ENCODE assay signal across 1 cellular context in the genomic region with DNA sequence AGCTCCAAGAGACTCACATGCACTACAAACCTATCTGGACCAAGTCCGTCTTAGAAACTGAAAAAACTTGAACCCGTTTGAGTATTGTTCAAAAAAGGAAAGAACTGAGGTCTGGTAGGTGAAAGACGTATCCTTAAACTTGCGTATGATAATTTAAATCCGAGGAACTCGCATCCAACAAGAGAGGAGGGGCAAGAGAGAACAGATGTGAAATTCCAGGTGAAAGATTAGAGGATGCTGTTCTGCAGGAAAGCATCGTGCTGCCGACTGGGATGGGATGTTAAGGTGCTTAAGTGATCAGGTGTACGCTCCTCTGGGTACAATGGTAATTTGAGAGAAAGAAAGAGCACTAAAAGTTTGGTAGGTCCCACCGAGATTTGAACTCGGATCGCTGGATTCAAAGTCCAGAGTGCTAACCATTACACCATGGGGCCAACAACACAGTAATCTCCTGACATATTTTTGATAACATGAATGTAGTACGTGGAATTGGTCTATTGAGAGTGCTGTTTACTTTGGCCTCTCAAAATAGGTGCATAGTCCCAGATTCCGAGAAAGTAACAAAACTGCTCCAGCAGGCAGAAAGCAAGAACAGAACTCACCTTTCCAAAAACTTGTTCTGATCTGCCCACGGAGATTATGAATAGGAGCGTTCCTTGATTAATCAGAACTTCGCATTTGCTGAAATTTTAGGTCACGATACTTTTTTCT.
TF ChIP-seq lines count a peak whose summit lies in the region.

No MANE protein-coding gene starts in this region.

TF ChIP-seq in K562, 482 proteins besides CTCF, POLR2A, EP300 and RAD21 (continued from another document and continues in another):
- TF ChIP-seq, protein P1, sequence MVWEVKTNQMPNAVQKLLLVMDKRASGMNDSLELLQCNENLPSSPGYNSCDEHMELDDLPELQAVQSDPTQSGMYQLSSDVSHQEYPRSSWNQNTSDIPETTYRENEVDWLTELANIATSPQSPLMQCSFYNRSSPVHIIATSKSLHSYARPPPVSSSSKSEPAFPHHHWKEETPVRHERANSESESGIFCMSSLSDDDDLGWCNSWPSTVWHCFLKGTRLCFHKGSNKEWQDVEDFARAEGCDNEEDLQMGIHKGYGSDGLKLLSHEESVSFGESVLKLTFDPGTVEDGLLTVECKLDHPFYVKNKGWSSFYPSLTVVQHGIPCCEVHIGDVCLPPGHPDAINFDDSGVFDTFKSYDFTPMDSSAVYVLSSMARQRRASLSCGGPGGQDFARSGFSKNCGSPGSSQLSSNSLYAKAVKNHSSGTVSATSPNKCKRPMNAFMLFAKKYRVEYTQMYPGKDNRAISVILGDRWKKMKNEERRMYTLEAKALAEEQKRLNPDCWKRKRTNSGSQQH (CRISPR knock-in tag; IDR thresholded peaks at IDR 0.05) = peak; percentile 83; the same call in 1 of the 2 replicates
- 0 out of 2 replicates have a peak, but pooled peaks have one; percentile 80 for TF ChIP-seq FOXK1 (CRISPR knock-in tag; IDR thresholded peaks at IDR 0.05; ENCODE audit: borderline replicate concordance)
- TF ChIP-seq CBFA2T3 (IDR thresholded peaks at IDR 0.05) = 0 out of 2 replicates have a peak, but pooled peaks have one; percentile 15
- TF ChIP-seq NR2C2 (CRISPR knock-in tag; IDR thresholded peaks at IDR 0.05) = peak; percentile 51; the same call in 1 of the 2 replicates
- TF ChIP-seq NR2C2 (tag; IDR thresholded peaks at IDR 0.05) = 0 out of 2 replicates have a peak, but pooled peaks have one; percentile 1
- TF ChIP-seq RB1 (IDR thresholded peaks at IDR 0.05; ENCODE audit: low read depth) = 0 out of 2 replicates have a peak, but pooled peaks have one; percentile 48
- TF ChIP-seq TOE1 (IDR thresholded peaks at IDR 0.05; ENCODE audit: borderline replicate concordance) = peak; percentile 11; the same call in 1 of the 2 replicates
- TF ChIP-seq TOE1 (CRISPR knock-in tag; IDR thresholded peaks at IDR 0.05; ENCODE audit: borderline replicate concordance, low read depth) = no peak
- TF ChIP-seq DACH1 (IDR thresholded peaks at IDR 0.05; ENCODE audit: partially characterized antibody) = peak; percentile 91
- TF ChIP-seq CBX3 (IDR thresholded peaks at IDR 0.05; ENCODE audit: borderline replicate concordance in 1 of 2, low read length in 2 of 2) = peak in 1 of 2 experiments; percentile 37; a peak in 1 of 3 replicates
- TF ChIP-seq HES1 (IDR thresholded peaks at IDR 0.05; ENCODE audit: low read depth) = peak; percentile 74
- TF ChIP-seq ZNF3 (CRISPR knock-in tag; IDR thresholded peaks at IDR 0.05) = no peak
- no peak for TF ChIP-seq ERF (CRISPR knock-in tag; IDR thresholded peaks at IDR 0.05)
- no peak for TF ChIP-seq PRPF4 (IDR thresholded peaks at IDR 0.05; ENCODE audit: insufficient read depth, low read depth, low read length, poor library complexity, severe bottlenecking)
- peak; percentile 87 for TF ChIP-seq BCOR (IDR thresholded peaks at IDR 0.05)
- peak; percentile 53 for TF ChIP-seq DPF2 (IDR thresholded peaks at IDR 0.05)
- TF ChIP-seq, protein P2, sequence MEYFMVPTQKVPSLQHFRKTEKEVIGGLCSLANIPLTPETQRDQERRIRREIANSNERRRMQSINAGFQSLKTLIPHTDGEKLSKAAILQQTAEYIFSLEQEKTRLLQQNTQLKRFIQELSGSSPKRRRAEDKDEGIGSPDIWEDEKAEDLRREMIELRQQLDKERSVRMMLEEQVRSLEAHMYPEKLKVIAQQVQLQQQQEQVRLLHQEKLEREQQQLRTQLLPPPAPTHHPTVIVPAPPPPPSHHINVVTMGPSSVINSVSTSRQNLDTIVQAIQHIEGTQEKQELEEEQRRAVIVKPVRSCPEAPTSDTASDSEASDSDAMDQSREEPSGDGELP (CRISPR knock-in tag; IDR thresholded peaks at IDR 0.05; ENCODE audit: borderline replicate concordance) = peak; percentile 54; the same call in 1 of the 2 replicates
- TF ChIP-seq BDP1 (IDR thresholded peaks at IDR 0.05; ENCODE audit: insufficient read depth, insufficient read length) = peak; percentile 50
- peak; percentile 96 for TF ChIP-seq POLR2H (tag; IDR thresholded peaks at IDR 0.05; ENCODE audit: low read depth)
- TF ChIP-seq PKNOX1 (IDR thresholded peaks at IDR 0.05) = peak; percentile 4; the same call in 1 of the 2 replicates
- TF ChIP-seq PHB2 (IDR thresholded peaks at IDR 0.05; ENCODE audit: low read depth) = peak; percentile 49; the same call in 1 of the 2 replicates
- TF ChIP-seq ZKSCAN1 (IDR thresholded peaks at IDR 0.05; ENCODE audit: low read depth, low read length) = no peak
- TF ChIP-seq, protein P3, sequence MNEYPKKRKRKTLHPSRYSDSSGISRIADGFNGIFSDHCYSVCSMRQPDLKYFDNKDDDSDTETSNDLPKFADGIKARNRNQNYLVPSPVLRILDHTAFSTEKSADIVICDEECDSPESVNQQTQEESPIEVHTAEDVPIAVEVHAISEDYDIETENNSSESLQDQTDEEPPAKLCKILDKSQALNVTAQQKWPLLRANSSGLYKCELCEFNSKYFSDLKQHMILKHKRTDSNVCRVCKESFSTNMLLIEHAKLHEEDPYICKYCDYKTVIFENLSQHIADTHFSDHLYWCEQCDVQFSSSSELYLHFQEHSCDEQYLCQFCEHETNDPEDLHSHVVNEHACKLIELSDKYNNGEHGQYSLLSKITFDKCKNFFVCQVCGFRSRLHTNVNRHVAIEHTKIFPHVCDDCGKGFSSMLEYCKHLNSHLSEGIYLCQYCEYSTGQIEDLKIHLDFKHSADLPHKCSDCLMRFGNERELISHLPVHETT (CRISPR knock-in tag; conservative IDR thresholded peaks at IDR 0.05 in 1 of 2, IDR thresholded peaks at IDR 0.05 in 1 of 2) = 0 out of 4 replicates have a peak, but pooled peaks of 1 of the 2 experiments have one; percentile 23
- TF ChIP-seq, protein P4, sequence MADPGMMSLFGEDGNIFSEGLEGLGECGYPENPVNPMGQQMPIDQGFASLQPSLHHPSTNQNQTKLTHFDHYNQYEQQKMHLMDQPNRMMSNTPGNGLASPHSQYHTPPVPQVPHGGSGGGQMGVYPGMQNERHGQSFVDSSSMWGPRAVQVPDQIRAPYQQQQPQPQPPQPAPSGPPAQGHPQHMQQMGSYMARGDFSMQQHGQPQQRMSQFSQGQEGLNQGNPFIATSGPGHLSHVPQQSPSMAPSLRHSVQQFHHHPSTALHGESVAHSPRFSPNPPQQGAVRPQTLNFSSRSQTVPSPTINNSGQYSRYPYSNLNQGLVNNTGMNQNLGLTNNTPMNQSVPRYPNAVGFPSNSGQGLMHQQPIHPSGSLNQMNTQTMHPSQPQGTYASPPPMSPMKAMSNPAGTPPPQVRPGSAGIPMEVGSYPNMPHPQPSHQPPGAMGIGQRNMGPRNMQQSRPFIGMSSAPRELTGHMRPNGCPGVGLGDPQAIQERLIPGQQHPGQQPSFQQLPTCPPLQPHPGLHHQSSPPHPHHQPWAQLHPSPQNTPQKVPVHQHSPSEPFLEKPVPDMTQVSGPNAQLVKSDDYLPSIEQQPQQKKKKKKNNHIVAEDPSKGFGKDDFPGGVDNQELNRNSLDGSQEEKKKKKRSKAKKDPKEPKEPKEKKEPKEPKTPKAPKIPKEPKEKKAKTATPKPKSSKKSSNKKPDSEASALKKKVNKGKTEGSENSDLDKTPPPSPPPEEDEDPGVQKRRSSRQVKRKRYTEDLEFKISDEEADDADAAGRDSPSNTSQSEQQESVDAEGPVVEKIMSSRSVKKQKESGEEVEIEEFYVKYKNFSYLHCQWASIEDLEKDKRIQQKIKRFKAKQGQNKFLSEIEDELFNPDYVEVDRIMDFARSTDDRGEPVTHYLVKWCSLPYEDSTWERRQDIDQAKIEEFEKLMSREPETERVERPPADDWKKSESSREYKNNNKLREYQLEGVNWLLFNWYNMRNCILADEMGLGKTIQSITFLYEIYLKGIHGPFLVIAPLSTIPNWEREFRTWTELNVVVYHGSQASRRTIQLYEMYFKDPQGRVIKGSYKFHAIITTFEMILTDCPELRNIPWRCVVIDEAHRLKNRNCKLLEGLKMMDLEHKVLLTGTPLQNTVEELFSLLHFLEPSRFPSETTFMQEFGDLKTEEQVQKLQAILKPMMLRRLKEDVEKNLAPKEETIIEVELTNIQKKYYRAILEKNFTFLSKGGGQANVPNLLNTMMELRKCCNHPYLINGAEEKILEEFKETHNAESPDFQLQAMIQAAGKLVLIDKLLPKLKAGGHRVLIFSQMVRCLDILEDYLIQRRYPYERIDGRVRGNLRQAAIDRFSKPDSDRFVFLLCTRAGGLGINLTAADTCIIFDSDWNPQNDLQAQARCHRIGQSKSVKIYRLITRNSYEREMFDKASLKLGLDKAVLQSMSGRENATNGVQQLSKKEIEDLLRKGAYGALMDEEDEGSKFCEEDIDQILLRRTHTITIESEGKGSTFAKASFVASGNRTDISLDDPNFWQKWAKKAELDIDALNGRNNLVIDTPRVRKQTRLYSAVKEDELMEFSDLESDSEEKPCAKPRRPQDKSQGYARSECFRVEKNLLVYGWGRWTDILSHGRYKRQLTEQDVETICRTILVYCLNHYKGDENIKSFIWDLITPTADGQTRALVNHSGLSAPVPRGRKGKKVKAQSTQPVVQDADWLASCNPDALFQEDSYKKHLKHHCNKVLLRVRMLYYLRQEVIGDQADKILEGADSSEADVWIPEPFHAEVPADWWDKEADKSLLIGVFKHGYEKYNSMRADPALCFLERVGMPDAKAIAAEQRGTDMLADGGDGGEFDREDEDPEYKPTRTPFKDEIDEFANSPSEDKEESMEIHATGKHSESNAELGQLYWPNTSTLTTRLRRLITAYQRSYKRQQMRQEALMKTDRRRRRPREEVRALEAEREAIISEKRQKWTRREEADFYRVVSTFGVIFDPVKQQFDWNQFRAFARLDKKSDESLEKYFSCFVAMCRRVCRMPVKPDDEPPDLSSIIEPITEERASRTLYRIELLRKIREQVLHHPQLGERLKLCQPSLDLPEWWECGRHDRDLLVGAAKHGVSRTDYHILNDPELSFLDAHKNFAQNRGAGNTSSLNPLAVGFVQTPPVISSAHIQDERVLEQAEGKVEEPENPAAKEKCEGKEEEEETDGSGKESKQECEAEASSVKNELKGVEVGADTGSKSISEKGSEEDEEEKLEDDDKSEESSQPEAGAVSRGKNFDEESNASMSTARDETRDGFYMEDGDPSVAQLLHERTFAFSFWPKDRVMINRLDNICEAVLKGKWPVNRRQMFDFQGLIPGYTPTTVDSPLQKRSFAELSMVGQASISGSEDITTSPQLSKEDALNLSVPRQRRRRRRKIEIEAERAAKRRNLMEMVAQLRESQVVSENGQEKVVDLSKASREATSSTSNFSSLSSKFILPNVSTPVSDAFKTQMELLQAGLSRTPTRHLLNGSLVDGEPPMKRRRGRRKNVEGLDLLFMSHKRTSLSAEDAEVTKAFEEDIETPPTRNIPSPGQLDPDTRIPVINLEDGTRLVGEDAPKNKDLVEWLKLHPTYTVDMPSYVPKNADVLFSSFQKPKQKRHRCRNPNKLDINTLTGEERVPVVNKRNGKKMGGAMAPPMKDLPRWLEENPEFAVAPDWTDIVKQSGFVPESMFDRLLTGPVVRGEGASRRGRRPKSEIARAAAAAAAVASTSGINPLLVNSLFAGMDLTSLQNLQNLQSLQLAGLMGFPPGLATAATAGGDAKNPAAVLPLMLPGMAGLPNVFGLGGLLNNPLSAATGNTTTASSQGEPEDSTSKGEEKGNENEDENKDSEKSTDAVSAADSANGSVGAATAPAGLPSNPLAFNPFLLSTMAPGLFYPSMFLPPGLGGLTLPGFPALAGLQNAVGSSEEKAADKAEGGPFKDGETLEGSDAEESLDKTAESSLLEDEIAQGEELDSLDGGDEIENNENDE (IDR thresholded peaks at IDR 0.05; ENCODE audit: low read depth, low read length) = no peak
- TF ChIP-seq IFI16 (CRISPR knock-in tag; IDR thresholded peaks at IDR 0.05) = no peak
- TF ChIP-seq TBL1XR1 (IDR thresholded peaks at IDR 0.05; ENCODE audit: low read length in 2 of 2) = peak; percentile 9 to 81
- peak; percentile 19; the same call in 1 of the 2 replicates for TF ChIP-seq LEF1 (IDR thresholded peaks at IDR 0.05)
- TF ChIP-seq SMARCB1 (IDR thresholded peaks at IDR 0.05; ENCODE audit: insufficient read length, low read depth) = peak; percentile 79
- TF ChIP-seq ATF3 (IDR thresholded peaks at IDR 0.05) = peak; percentile 41; the same call in 1 of the 2 replicates
- TF ChIP-seq ATF3 (CRISPR knock-in tag; conservative IDR thresholded peaks at IDR 0.05) = no peak
- TF ChIP-seq MEF2D (tag; conservative IDR thresholded peaks at IDR 0.05; ENCODE audit: low read depth) = peak; percentile 54; the same call in 1 of the 2 replicates
- TF ChIP-seq GATAD2B (IDR thresholded peaks at IDR 0.05; ENCODE audit: borderline replicate concordance) = peak; percentile 38; the same call in 1 of the 2 replicates
- peak; percentile 70; the same call in 1 of the 2 replicates for TF ChIP-seq SREBF1 (IDR thresholded peaks at IDR 0.05; ENCODE audit: borderline replicate concordance, low read depth, low read length)
- TF ChIP-seq KLF1 (tag; IDR thresholded peaks at IDR 0.05) = no peak
- no peak for TF ChIP-seq ZFP36 (IDR thresholded peaks at IDR 0.05; ENCODE audit: low read depth, low read length, partially characterized antibody)
- peak; percentile 98 for TF ChIP-seq FOXA3 (CRISPR knock-in tag; conservative IDR thresholded peaks at IDR 0.05 in 1 of 2, IDR thresholded peaks at IDR 0.05 in 1 of 2)
- TF ChIP-seq TRIM24 (IDR thresholded peaks at IDR 0.05) = peak in 1 of 2 experiments; percentile 26; a peak in 1 of 4 replicates
